In genomic region chr7:22248111-22248809, GRCh38 we compare ENCODE assay signal across 1 cellular context.
TF ChIP-seq lines count a peak whose summit lies in the region.

No MANE protein-coding gene starts in this region.

TF ChIP-seq in IMR-90, 13 proteins besides CTCF, POLR2A, EP300 and RAD21 (continued from another document):
- no peak for TF ChIP-seq ELK1 (IDR thresholded peaks at IDR 0.05; ENCODE audit: borderline replicate concordance, low read depth, low read length)
- no peak for TF ChIP-seq MXI1 (IDR thresholded peaks at IDR 0.05; ENCODE audit: borderline replicate concordance, low read depth, low read length)
- TF ChIP-seq RFX5 (IDR thresholded peaks at IDR 0.05; ENCODE audit: low read depth, low read length), result no peak
- no peak for TF ChIP-seq MAZ (IDR thresholded peaks at IDR 0.05; ENCODE audit: borderline replicate concordance, low read depth, low read length)
